Comparison of ENCODE assay signal across 23 cellular contexts in the genomic region with DNA sequence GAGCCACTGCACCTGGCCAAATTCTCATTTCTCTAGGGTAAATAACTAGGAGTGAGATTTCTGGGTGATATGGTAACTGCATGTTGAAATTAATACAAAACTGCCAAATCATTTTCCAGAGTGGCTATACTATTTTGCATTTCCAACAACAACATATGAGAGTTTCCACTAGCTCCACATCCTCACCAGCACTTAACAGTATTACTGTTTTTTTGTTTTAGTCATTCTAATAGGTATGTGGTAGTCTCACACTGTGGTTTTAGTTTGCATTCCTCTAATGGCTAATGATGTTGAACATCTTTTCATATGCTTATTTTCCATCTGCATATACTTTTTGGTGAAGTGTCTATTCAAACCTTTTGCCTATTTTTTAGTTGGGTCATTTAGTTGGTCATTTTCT. TPM values are rescaled to one million over a fixed set of nuclear protein-coding genes. Genes with fewer than 3 reads are reported as not detected.
DNase-seq lines count a peak whose midpoint lies in the region; ATAC-seq and TF ChIP-seq lines count a peak whose summit lies in the region.
"Had no signal": no experiment of that assay in that cellular context is flagged by ENCODE, and none has a peak within 500 bp of the region (broad histone marks: within the 10 kb centered on the region; RNA-seq: fewer than 3 reads in every experiment).

No MANE protein-coding gene starts in this region.

- intact Hi-C loops in natural killer cell (cut with micrococcal nuclease), result loop anchor here (10.0 kb wide), 3 partner anchors 46 to 984 kb away; a partner anchor contains a TSS

- CTCF ChIA-PET in RWPE1 (lab: Yijun Ruan, JAX), result interaction anchor here (0.6 kb wide), 1 partner anchor 580 kb away, joined by 3 read pairs; no protein-coding TSS in a partner anchor

- peaks cover 17% of the 10 kb centered on the region for H3K36me3 Mint-ChIP-seq in stimulated activated naive CD8-positive, alpha-beta T cell treated with anti-CD3 and anti-CD28 coated beads, Interleukin-15, Interleukin-2, amounts not matched to agents 100 ng/mL and 50 ng/mL, for 24 hours (ENCODE audit: low read depth)
- peaks cover 6% of the 10 kb centered on the region for H3K36me3 Mint-ChIP-seq in activated naive CD8-positive, alpha-beta T cell
- peaks cover 14% of the 10 kb centered on the region for H3K36me3 Mint-ChIP-seq in natural killer cell

- no peak for DNase-seq in stimulated activated naive CD8-positive, alpha-beta T cell treated with anti-CD3 and anti-CD28 coated beads, Interleukin-15, Interleukin-2, amounts not matched to agents 100 U/mL and 50 U/mL, for 24 hours
- no peak for DNase-seq in natural killer cell
- no peak for DNase-seq in RWPE1 (ENCODE audit: low spot score)
- DNase-seq in SK-N-DZ (ENCODE audit: low spot score), result no peak
- DNase-seq: activated CD8-positive, alpha-beta memory T cell treated with anti-CD3 and anti-CD28 coated beads for 24 hours; C1 segment of cervical spinal cord; Calu3; central memory CD4-positive, alpha-beta T cell; DND-41; hippocampal formation; mesenchymal stem cell; NCI-H1417 treated with DMSO at 0.1 percent for 48 hours; NCI-H2081 treated with DMSO at 0.1 percent for 48 hours; NCI-H226; NCI-H69; T1000; upper lobe of left lung had no signal

- POLR2A ChIA-PET in RWPE1 (lab: Yijun Ruan, JAX; ENCODE audit: low non-redundant PET), result interaction anchor here (0.7 kb wide), 1 partner anchor 252 kb away, joined by 4 read pairs; no protein-coding TSS in a partner anchor

- peaks cover 74% of the 10 kb centered on the region for H3K4me1 Mint-ChIP-seq in stimulated activated naive CD8-positive, alpha-beta T cell treated with anti-CD3 and anti-CD28 coated beads, Interleukin-15, Interleukin-2, amounts not matched to agents 100 ng/mL and 50 ng/mL, for 24 hours (ENCODE audit: low read depth)
- peaks cover 58% of the 10 kb centered on the region for H3K4me1 Mint-ChIP-seq in activated naive CD8-positive, alpha-beta T cell (ENCODE audit: low read depth)
- peaks cover 32 to 35% of the 10 kb centered on the region in 2 donors for H3K4me1 Mint-ChIP-seq in natural killer cell

- no peaks in the 10 kb centered on the region for H3K27me3 Mint-ChIP-seq in stimulated activated naive CD8-positive, alpha-beta T cell treated with anti-CD3 and anti-CD28 coated beads, Interleukin-15, Interleukin-2, amounts not matched to agents 100 ng/mL and 50 ng/mL, for 24 hours
- H3K27me3 Mint-ChIP-seq in activated naive CD8-positive, alpha-beta T cell, result no peaks in the 10 kb centered on the region
- no peaks in the 10 kb centered on the region for H3K27me3 Mint-ChIP-seq in natural killer cell (ENCODE audit: low read depth in 2 of 2)

- TF ChIP-seq CTCF in natural killer cell (IDR thresholded peaks at IDR 0.05) (no peak), RWPE1 (conservative IDR thresholded peaks at IDR 0.05; ENCODE audit: low read depth) (no peak)

- peak overlapping the region; percentile 98 for H3K27ac Mint-ChIP-seq in stimulated activated naive CD8-positive, alpha-beta T cell treated with anti-CD3 and anti-CD28 coated beads, Interleukin-15, Interleukin-2, amounts not matched to agents 100 ng/mL and 50 ng/mL, for 24 hours
- H3K27ac Mint-ChIP-seq in activated naive CD8-positive, alpha-beta T cell, result peak overlapping the region; percentile 66
- peak overlapping the region; percentile 20 to 99 for H3K27ac Mint-ChIP-seq in natural killer cell

- H3K27ac ChIP-seq in RWPE1, result no peak overlapping the region
- H3K27ac ChIP-seq: Peyer's patch, upper lobe of left lung had no signal

- H3K4me3 Mint-ChIP-seq in stimulated activated naive CD8-positive, alpha-beta T cell treated with anti-CD3 and anti-CD28 coated beads, Interleukin-15, Interleukin-2, amounts not matched to agents 100 ng/mL and 50 ng/mL, for 24 hours, result no peak overlapping the region
- no peak overlapping the region for H3K4me3 Mint-ChIP-seq in activated naive CD8-positive, alpha-beta T cell
- H3K4me3 Mint-ChIP-seq in natural killer cell, result no peak overlapping the region

- peaks cover 18% of the 10 kb centered on the region for H3K9me3 Mint-ChIP-seq in stimulated activated naive CD8-positive, alpha-beta T cell treated with anti-CD3 and anti-CD28 coated beads, Interleukin-15, Interleukin-2, amounts not matched to agents 100 ng/mL and 50 ng/mL, for 24 hours
- H3K9me3 Mint-ChIP-seq in activated naive CD8-positive, alpha-beta T cell (ENCODE audit: low read depth), result peaks cover 7% of the 10 kb centered on the region
- H3K9me3 Mint-ChIP-seq in natural killer cell, result peaks cover 5 to 9% of the 10 kb centered on the region in 2 donors

- no peak for ATAC-seq in stimulated activated naive CD8-positive, alpha-beta T cell treated with anti-CD3 and anti-CD28 coated beads, Interleukin-15, Interleukin-2, amounts not matched to agents 100 U/mL and 50 U/mL, for 24 hours
- ATAC-seq in natural killer cell (no peak), GM18517 (IDR thresholded peaks at IDR 0.05; ENCODE audit: unreplicated experiment) (no peak)
- ATAC-seq: gastroesophageal sphincter, left lobe of liver had no signal

RNA-seq across cellular contexts. Expression of a gene that starts 5.8 kb away (rescaled TPM):
- total RNA-seq in natural killer cell, result 100 to 1,000 TPM; 143 to 167 (median 166) TPM
- 1.4 and 3.7 TPM in 2 replicates for polyA plus RNA-seq in SK-N-DZ (2014; cell fraction: cytosol; rRNA removed)
- 0.45 and 0.78 TPM in 2 replicates for polyA plus RNA-seq in SK-N-DZ (2014; cell fraction: nucleus; rRNA removed)
